ENCODE assay signal across 7 cellular contexts in the genomic region with DNA sequence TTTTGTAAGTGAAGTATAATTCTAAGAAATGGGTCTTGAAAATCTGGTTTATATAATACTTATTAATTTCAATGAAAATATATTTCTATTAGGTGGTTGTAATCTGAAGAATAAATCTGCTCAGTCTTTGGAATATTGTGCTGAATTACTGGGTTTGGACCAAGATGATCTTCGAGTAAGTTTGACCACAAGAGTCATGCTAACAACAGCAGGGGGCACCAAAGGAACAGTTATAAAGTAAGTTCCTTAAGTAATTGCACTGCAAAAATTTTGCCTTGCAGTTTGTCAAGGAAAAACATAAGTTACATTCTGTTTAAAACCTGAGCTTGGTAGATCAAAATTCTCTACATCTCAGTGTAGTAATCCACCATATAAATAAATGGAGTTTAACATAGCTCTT.
DNase-seq lines count a peak whose midpoint lies in the region; ATAC-seq and TF ChIP-seq lines count a peak whose summit lies in the region.

No MANE protein-coding gene starts in this region.

- peak; percentile 66 for TF ChIP-seq CTCF in choroid plexus epithelial cell (conservative IDR thresholded peaks at IDR 0.05; ENCODE audit: low read depth, low read length)

- ATAC-seq in GM18868 (IDR thresholded peaks at IDR 0.05; ENCODE audit: unreplicated experiment) (peak; percentile 67), HG03571 (IDR thresholded peaks at IDR 0.05; ENCODE audit: unreplicated experiment) (no peak)

- DNase-seq in Caki2 (ENCODE audit: low read depth) = peak; percentile 10
- DNase-seq in NCI-H82 treated with DMSO at 0.1 percent for 48 hours (lab: John Stamatoyannopoulos, UW; ENCODE audit: unreplicated experiment) = peak; percentile 3
- peak; percentile 92 for DNase-seq in choroid plexus epithelial cell (ENCODE audit: low read depth)
- peak; percentile 36 for DNase-seq in mucosa of gallbladder (ENCODE audit: low spot score)
- DNase-seq in stimulated activated naive CD4-positive, alpha-beta T cell treated with Interleukin-2 at 50 U/mL for 16 hours (lab: John Stamatoyannopoulos, UW) = no peak

- in situ Hi-C loops in Caki2 (cut with HindIII; ENCODE audit: low pct_unique_long_range_greater_than_20kb, low sequenced_read_pairs) = no loop called here

- H3K4me3 ChIP-seq in choroid plexus epithelial cell (ENCODE audit: low read depth, low read length) = no peak overlapping the region
